Comparison of ENCODE assay signal across 9 cellular contexts in the genomic region with DNA sequence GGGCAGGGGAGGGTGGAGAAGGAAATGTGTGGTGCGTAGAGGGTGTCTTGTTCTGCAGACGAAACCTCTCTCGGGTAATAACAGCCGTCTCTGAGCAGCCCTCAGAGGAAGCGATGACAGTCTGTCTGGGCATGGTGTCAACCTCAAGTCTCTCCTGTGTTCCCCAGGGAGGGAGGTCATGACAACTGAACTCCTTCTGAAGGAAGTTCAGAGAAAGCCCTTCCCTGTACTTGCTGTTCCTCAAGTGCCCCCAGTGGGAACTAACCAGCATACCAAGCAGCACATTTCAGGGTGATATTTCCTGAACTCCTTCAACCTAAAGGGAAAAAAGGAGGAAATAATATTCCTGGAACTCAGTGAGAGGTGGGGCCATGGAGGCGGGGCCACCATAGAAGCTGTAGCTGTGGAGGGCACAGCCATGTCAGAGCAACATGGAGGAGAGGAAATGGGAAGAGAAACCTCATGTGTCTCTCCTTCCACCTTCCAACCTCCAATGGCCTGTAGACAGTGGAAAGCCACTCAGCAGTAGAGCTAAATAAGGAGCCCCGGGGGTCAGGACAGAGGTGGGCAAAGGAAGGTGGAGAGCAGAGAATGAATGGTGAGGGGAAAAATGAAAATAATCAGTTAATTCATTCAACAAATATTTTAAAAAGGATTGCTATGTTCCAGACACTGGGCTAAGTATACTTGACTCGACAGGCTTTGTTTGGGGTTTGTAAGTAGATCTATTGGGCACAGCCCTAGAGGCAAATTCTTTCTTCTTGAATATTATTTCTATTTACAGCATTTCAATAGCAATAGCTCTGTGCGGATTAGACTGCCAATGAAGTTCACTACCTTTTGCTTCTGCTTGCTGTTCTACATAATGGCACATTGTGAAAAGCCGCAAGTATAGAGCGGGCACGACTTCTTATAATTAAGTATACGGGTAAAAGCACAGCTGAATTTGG.
A peak's percentile ranks its signal among the peaks of the same experiment; 100 is the strongest.
DNase-seq lines count a peak whose midpoint lies in the region; ATAC-seq and TF ChIP-seq lines count a peak whose summit lies in the region.
"Had no signal": no experiment of that assay in that cellular context is flagged by ENCODE, and none has a peak within 500 bp of the region (broad histone marks: within the 10 kb centered on the region; RNA-seq: fewer than 3 reads in every experiment).

No MANE protein-coding gene starts in this region.

- peak overlapping the region; percentile 71 to 86 (median 81) for H3K4me3 Mint-ChIP-seq in immature natural killer cell

- H3K4me1 Mint-ChIP-seq in immature natural killer cell: peaks cover 93 to 99% of the 10 kb centered on the region in 2 donors

- peaks cover 17 to 34% (median 22%) of the 10 kb centered on the region in 3 donors for H3K27me3 Mint-ChIP-seq in immature natural killer cell (ENCODE audit: low read depth in 3 of 3)

- TF ChIP-seq CTCF in GM10266 (IDR thresholded peaks at IDR 0.05; ENCODE audit: control insufficient read depth, insufficient read depth, low read depth, missing control alignments) (no peak), NB4 (IDR thresholded peaks at IDR 0.05; ENCODE audit: low read depth, low read length) (peak; percentile 52)

- peaks cover 0 to 5% (median 4%) of the 10 kb centered on the region in 3 donors for H3K36me3 Mint-ChIP-seq in immature natural killer cell

- peak; percentile 25 for DNase-seq in GM10266 (ENCODE audit: extremely low spot score)
- peak; percentile 100 for DNase-seq in NB4 (ENCODE audit: low read depth)
- peak; percentile 65 for DNase-seq in activated T-cell treated with anti-CD3 and anti-CD28 coated beads, Interleukin-2, amount 50 U/mL, for 1 hour
- DNase-seq in immature natural killer cell: peak; percentile 95
- peak; percentile 39 to 45 for DNase-seq in stimulated activated CD8-positive, alpha-beta memory T cell treated with anti-CD3 and anti-CD28 coated beads, Interleukin-4, amount 100 ng/mL, for 1 hour (ENCODE audit: low read depth in 2 of 2, low spot score in 1 of 2)
- no peak for DNase-seq in NCI-H187 (lab: John Stamatoyannopoulos, UW)
- DNase-seq in NCI-H1417 (lab: John Stamatoyannopoulos, UW): no peak

- no peak overlapping the region for H3K4me3 ChIP-seq in NB4 (ENCODE audit: low read depth, low read length)
- H3K4me3 ChIP-seq: uterus had no signal

- peak overlapping the region; percentile 97 to 99 (median 99) for H3K27ac Mint-ChIP-seq in immature natural killer cell

- H3K9me3 Mint-ChIP-seq in immature natural killer cell: peaks cover 0 to 5% (median 0%) of the 10 kb centered on the region in 6 donors

- TF ChIP-seq POLR2A in NB4 (IDR thresholded peaks at IDR 0.05; ENCODE audit: extremely low read depth, insufficient read length): no peak

- peak; percentile 98 for ATAC-seq in GM21737 (IDR thresholded peaks at IDR 0.05; ENCODE audit: unreplicated experiment)

Comparison
In these comparisons a context has a peak if more than half of its experiments do, and no peak if none do; other contexts are left out.
1. DNase-seq: peak in GM10266 (single experiment), NB4 (single experiment), activated T-cell treated with anti-CD3 and anti-CD28 coated beads, Interleukin-2, amount 50 U/mL, for 1 hour (single experiment), immature natural killer cell (3 of 3) and stimulated activated CD8-positive, alpha-beta memory T cell treated with anti-CD3 and anti-CD28 coated beads, Interleukin-4, amount 100 ng/mL, for 1 hour (2 of 2); none in NCI-H187 (0 of 2) and NCI-H1417 (0 of 3).